In the genomic region with DNA sequence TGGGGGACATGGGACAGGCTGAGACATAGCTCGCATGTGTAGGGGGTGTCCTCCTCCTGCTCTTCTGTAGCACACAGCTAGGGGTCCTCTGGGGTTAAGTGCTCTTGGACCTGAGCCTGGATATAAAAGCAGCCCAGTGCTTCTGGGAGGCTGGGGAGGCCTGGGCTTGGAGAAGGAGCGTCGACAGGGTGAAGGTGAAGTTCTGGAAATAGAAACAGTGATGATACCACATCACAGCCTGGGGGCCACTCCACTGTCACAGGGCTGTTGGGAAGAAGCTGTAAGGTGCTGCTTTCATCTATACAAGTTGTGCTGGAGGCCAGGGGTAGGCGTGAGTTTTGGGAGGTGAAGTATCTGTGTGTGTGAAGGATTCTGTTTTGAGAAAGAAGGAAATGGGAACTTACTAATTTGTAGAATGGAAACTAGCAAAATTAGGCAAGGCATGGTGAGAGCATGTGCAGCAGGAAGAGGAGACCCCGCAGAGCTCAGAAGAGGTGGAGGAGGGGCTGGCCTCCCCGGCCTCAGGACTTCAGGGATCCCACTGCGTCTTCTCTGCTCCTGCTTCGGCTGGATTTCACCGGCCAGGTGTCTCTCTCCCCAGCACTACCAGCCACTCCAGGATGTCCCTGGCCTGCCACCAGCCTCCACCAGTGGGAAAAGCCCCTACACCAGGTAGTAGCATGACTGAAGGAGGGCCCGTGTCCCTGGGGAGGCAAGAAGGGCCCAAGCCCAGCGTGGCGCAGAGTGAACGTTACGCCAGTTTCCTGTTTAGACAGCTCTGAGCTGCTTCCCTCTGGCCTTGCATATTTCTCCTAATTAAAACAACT, we compare ENCODE assay signal across 8 cellular contexts. TPM values are rescaled to one million over a fixed set of nuclear protein-coding genes. Genes with fewer than 3 reads are reported as not detected.
DNase-seq lines count a peak whose midpoint lies in the region; ATAC-seq lines count a peak whose summit lies in the region.

No MANE protein-coding gene starts in this region.

- no peaks in the 10 kb centered on the region for H3K27me3 Mint-ChIP-seq in activated CD4-positive, alpha-beta memory T cell treated with anti-CD3 and anti-CD28 coated beads for 36 hours
- H3K27me3 Mint-ChIP-seq in stimulated activated memory B cell treated with anti-CD40 and anti-IgM and Interleukin-4, amounts not matched to agents 10 μg/mL and 1 μg/mL and 100 μg/mL, for 72 hours = no peaks in the 10 kb centered on the region

- no peaks in the 10 kb centered on the region for H3K9me3 Mint-ChIP-seq in activated CD4-positive, alpha-beta memory T cell treated with anti-CD3 and anti-CD28 coated beads for 36 hours
- peaks cover 3% of the 10 kb centered on the region for H3K9me3 Mint-ChIP-seq in stimulated activated memory B cell treated with anti-CD40 and anti-IgM and Interleukin-4, amounts not matched to agents 10 μg/mL and 1 μg/mL and 100 μg/mL, for 72 hours

- H3K27ac Mint-ChIP-seq in activated CD4-positive, alpha-beta memory T cell treated with anti-CD3 and anti-CD28 coated beads for 36 hours = peak overlapping the region; percentile 83
- H3K27ac Mint-ChIP-seq in stimulated activated memory B cell treated with anti-CD40 and anti-IgM and Interleukin-4, amounts not matched to agents 10 μg/mL and 1 μg/mL and 100 μg/mL, for 72 hours = peak overlapping the region; percentile 91

- CTCF ChIA-PET in activated CD4-positive, alpha-beta memory T cell treated with anti-CD3 and anti-CD28 coated beads for 36 hours (lab: Charles Lee) = interaction anchor here (0.8 to 1.2 kb wide), 4 partner anchors 19 to 88 kb away, joined by 3 to 4 read pairs (median 3); no protein-coding TSS in a partner anchor

- peak overlapping the region; percentile 35 for H3K4me3 Mint-ChIP-seq in activated CD4-positive, alpha-beta memory T cell treated with anti-CD3 and anti-CD28 coated beads for 36 hours
- peak overlapping the region; percentile 34 for H3K4me3 Mint-ChIP-seq in stimulated activated memory B cell treated with anti-CD40 and anti-IgM and Interleukin-4, amounts not matched to agents 10 μg/mL and 1 μg/mL and 100 μg/mL, for 72 hours

- DNase-seq in GF-D8 (lab: John Stamatoyannopoulos, UW) = peak; percentile 91
- peak; percentile 76 for DNase-seq in activated CD4-positive, alpha-beta memory T cell treated with anti-CD3 and anti-CD28 coated beads for 36 hours
- DNase-seq in NCI-H187 treated with DMSO at 0.1 percent for 48 hours (lab: John Stamatoyannopoulos, UW) = no peak
- DNase-seq in mesenteric fat pad (ENCODE audit: low spot score) = no peak
- DNase-seq in NCI-H1092 (lab: John Stamatoyannopoulos, UW) = no peak

- H3K4me1 Mint-ChIP-seq in activated CD4-positive, alpha-beta memory T cell treated with anti-CD3 and anti-CD28 coated beads for 36 hours (ENCODE audit: low read depth) = peaks cover 24% of the 10 kb centered on the region
- peaks cover 84% of the 10 kb centered on the region for H3K4me1 Mint-ChIP-seq in stimulated activated memory B cell treated with anti-CD40 and anti-IgM and Interleukin-4, amounts not matched to agents 10 μg/mL and 1 μg/mL and 100 μg/mL, for 72 hours

- ATAC-seq in GM19351 (IDR thresholded peaks at IDR 0.05; ENCODE audit: unreplicated experiment) (peak; percentile 57), HG03280 (IDR thresholded peaks at IDR 0.05; ENCODE audit: unreplicated experiment) (peak; percentile 46)
- peak; percentile 92 for ATAC-seq in stimulated activated memory B cell treated with anti-CD40 and anti-IgM and Interleukin-4, amounts not matched to agents 10 μg/mL and 1 μg/mL and 100 μg/mL, for 72 hours

- no peaks in the 10 kb centered on the region for H3K36me3 Mint-ChIP-seq in activated CD4-positive, alpha-beta memory T cell treated with anti-CD3 and anti-CD28 coated beads for 36 hours
- peaks cover 61% of the 10 kb centered on the region for H3K36me3 Mint-ChIP-seq in stimulated activated memory B cell treated with anti-CD40 and anti-IgM and Interleukin-4, amounts not matched to agents 10 μg/mL and 1 μg/mL and 100 μg/mL, for 72 hours

- POLR2A ChIA-PET in activated CD4-positive, alpha-beta memory T cell treated with anti-CD3 and anti-CD28 coated beads for 36 hours (lab: Charles Lee) = interaction anchor here (0.7 kb wide), 1 partner anchor 480 kb away, joined by 3 read pairs; no protein-coding TSS in a partner anchor

- intact Hi-C loops in activated CD4-positive, alpha-beta memory T cell treated with anti-CD3 and anti-CD28 coated beads for 36 hours (cut with micrococcal nuclease) = loop anchor here (1.0 to 5.0 kb wide), 2 partner anchors 39 to 76 kb away; no protein-coding TSS in a partner anchor

RNA-seq across cellular contexts. Expression of a gene that starts 19.4 kb away (rescaled TPM):
- total RNA-seq in activated CD4-positive, alpha-beta memory T cell treated with anti-CD3 and anti-CD28 coated beads for 36 hours = 10 to 100 TPM in 1 of 2 experiments, 1 to 10 TPM in 1; 8.3 to 10.6 TPM
- 33.0 TPM for total RNA-seq in mesenteric fat pad

Comparison
In these comparisons a context has a peak if more than half of its experiments do, and no peak if none do; other contexts are left out.
1. DNase-seq: peak in GF-D8 (single experiment) and activated CD4-positive, alpha-beta memory T cell treated with anti-CD3 and anti-CD28 coated beads for 36 hours (single experiment); none in NCI-H187 treated with DMSO at 0.1 percent for 48 hours (single experiment), mesenteric fat pad (single experiment) and NCI-H1092 (single experiment).
2. Peak in every context shown above with its lines, with median percentiles within 50 percentile points of each other: ATAC-seq.